Comparison of ENCODE assay signal across 24 cellular contexts in genomic region chr2:163312723-163313122, GRCh38.
DNase-seq lines count a peak whose midpoint lies in the region; ATAC-seq, FAIRE-seq and TF ChIP-seq lines count a peak whose summit lies in the region.
"Had no signal": no experiment of that assay in that cellular context is flagged by ENCODE, and none has a peak within 500 bp of the region (broad histone marks: within the 10 kb centered on the region; RNA-seq: fewer than 3 reads in every experiment).

No MANE protein-coding gene starts in this region.

- no peak for TF ChIP-seq CTCF in astrocyte of the spinal cord (IDR thresholded peaks at IDR 0.05; ENCODE audit: low read depth, low read length)
- TF ChIP-seq CTCF in mesothelial cell of epicardium (IDR thresholded peaks at IDR 0.05; ENCODE audit: unreplicated experiment), result no peak
- no peak for TF ChIP-seq CTCF in brain microvascular endothelial cell (IDR thresholded peaks at IDR 0.05; ENCODE audit: low read depth, low read length, missing control alignments)

- peak; percentile 3 for DNase-seq in HTR-8/SVneo (ENCODE audit: insufficient read length, low spot score)
- DNase-seq in NCI-H226, result peak; percentile 9
- DNase-seq in astrocyte of the spinal cord (ENCODE audit: low read depth, low spot score), result peak; percentile 2
- no peak for DNase-seq in mesothelial cell of epicardium (ENCODE audit: low spot score in 2 of 2, unreplicated experiment in 2 of 2)
- no peak for DNase-seq in NCI-H1417 (lab: John Stamatoyannopoulos, UW)
- no peak for DNase-seq in brain microvascular endothelial cell
- no peak for DNase-seq in amygdala (lab: John Stamatoyannopoulos, UW)
- DNase-seq: C1 segment of cervical spinal cord; Caco-2; CD4-positive, alpha-beta memory T cell; GOT3; HFFc6; NCI-H1694 treated with DMSO at 0.1 percent for 48 hours; NCI-H2081; NCI-H524; NCI-H774; PC-3; SJCRH30 had no signal

- no peaks in the 10 kb centered on the region for H3K27me3 Mint-ChIP-seq in mesothelial cell of epicardium (ENCODE audit: low read depth)
- H3K27me3 Mint-ChIP-seq: CD4-positive, alpha-beta memory T cell had no signal

- no peaks in the 10 kb centered on the region for H3K36me3 Mint-ChIP-seq in mesothelial cell of epicardium
- H3K36me3 Mint-ChIP-seq: CD4-positive, alpha-beta memory T cell; IgD-negative memory B cell had no signal

- FAIRE-seq in HTR-8/SVneo (lab: Jason Lieb, UNC), result no peak
- FAIRE-seq: A549, G401.6, GM12878 had no signal

- H3K4me3 ChIP-seq in astrocyte of the spinal cord (ENCODE audit: low read depth, low read length) (no peak overlapping the region), brain microvascular endothelial cell (ENCODE audit: low read depth, low read length) (no peak overlapping the region)
- H3K4me3 ChIP-seq: A549, GM12878, HAP-1, SJCRH30 had no signal

- no peak overlapping the region for H3K27ac ChIP-seq in brain microvascular endothelial cell
- H3K27ac ChIP-seq: A549, SJCRH30 had no signal

- H3K27me3 ChIP-seq in brain microvascular endothelial cell (replicated peaks), result no peaks in the 10 kb centered on the region
- H3K27me3 ChIP-seq: SJCRH30 had no signal

- H3K27ac Mint-ChIP-seq in mesothelial cell of epicardium, result peak overlapping the region; percentile 50
- H3K27ac Mint-ChIP-seq: CD4-positive, alpha-beta memory T cell; HFFc6; IgD-negative memory B cell had no signal

- no peaks in the 10 kb centered on the region for H3K36me3 ChIP-seq in brain microvascular endothelial cell (replicated peaks)
- H3K36me3 ChIP-seq: HAP-1, SJCRH30 had no signal

- peaks cover 10% of the 10 kb centered on the region for H3K4me1 Mint-ChIP-seq in mesothelial cell of epicardium
- H3K4me1 Mint-ChIP-seq: CD4-positive, alpha-beta memory T cell; IgD-negative memory B cell had no signal

- ATAC-seq in HG03460 (IDR thresholded peaks at IDR 0.05; ENCODE audit: unreplicated experiment), result no peak
- ATAC-seq: A549, GM12878, PC-3 had no signal

- no peak overlapping the region for H3K4me3 Mint-ChIP-seq in mesothelial cell of epicardium
- H3K4me3 Mint-ChIP-seq: CD4-positive, alpha-beta memory T cell; HFFc6; IgD-negative memory B cell had no signal

- in situ Hi-C loops in astrocyte of the spinal cord (cut with HindIII; ENCODE audit: low sequenced_read_pairs), result no loop called here
- in situ Hi-C loops in brain microvascular endothelial cell (cut with HindIII; ENCODE audit: low pct_ligation_motif_present, low sequenced_read_pairs), result no loop called here

- peaks cover 11% of the 10 kb centered on the region for H3K9me3 Mint-ChIP-seq in mesothelial cell of epicardium

Comparison
In these comparisons a context has a peak if more than half of its experiments do, and no peak if none do; other contexts are left out.
1. DNase-seq: peak in HTR-8/SVneo (single experiment), NCI-H226 (single experiment) and astrocyte of the spinal cord (single experiment); none in mesothelial cell of epicardium (0 of 2), NCI-H1417 (0 of 3), brain microvascular endothelial cell (single experiment) and amygdala (0 of 56).